In the genomic region with DNA sequence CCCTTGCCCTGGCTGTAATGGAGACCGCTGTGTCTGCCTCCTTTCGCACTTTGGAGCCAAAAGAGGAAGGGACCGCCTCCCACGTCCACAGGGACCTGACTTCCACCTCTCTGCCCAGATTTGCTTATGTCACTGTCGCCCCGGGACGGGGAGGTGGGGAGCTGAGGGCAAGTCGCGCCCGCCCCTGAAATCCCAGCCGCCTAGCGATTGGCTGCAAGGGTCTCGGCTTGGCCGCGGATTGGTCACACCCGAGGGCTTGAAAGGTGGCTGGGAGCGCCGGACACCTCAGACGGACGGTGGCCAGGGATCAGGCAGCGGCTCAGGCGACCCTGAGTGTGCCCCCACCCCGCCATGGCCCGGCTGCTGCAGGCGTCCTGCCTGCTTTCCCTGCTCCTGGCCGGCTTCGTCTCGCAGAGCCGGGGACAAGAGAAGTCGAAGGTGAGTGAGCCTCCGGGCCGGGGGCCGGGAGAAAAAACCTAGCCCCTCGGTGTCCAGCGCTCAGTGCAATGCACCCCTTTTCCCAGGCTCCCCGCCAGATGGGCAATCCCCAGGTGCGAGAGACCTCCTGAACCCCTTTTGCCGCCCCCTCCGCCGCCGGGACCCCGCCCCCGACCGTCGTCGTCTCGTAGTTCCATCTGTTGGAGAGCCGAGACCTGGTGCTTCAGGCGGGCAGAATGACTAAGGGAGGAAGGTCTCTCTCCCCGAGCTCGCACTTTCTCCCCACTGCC, we compare ENCODE assay signal across 8 cellular contexts. TPM values are rescaled to one million over a fixed set of nuclear protein-coding genes. Genes with fewer than 3 reads are reported as not detected.
DNase-seq lines count a peak whose midpoint lies in the region; ATAC-seq lines count a peak whose summit lies in the region.

A gene with protein sequence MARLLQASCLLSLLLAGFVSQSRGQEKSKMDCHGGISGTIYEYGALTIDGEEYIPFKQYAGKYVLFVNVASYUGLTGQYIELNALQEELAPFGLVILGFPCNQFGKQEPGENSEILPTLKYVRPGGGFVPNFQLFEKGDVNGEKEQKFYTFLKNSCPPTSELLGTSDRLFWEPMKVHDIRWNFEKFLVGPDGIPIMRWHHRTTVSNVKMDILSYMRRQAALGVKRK (plus strand): TSS at position 288 of the 728 bp plus-strand sequence. CDS start 64 bp downstream, at position 352.

- ATAC-seq in HG02642 (IDR thresholded peaks at IDR 0.05; ENCODE audit: poor library complexity, unreplicated experiment) = peak; percentile 83

- intact Hi-C loops in cardiac septum (cut with DNase I) = loop anchor here (5.0 kb wide), 1 partner anchor 363 kb away; no protein-coding TSS in a partner anchor

- DNase-seq in NCI-H1092 treated with DMSO at 0.1 percent for 48 hours (lab: John Stamatoyannopoulos, UW) (peak; percentile 21), NCI-H1092 (lab: John Stamatoyannopoulos, UW) (no peak), NCI-H510A (lab: John Stamatoyannopoulos, UW) (peak; percentile 55), amniotic epithelial cell (ENCODE audit: low read depth) (peak; percentile 15), cardiac septum (ENCODE audit: low spot score) (peak; percentile 97), occipital lobe (lab: John Stamatoyannopoulos, UW) (peak; percentile 60), A172 (ENCODE audit: low spot score) (no peak)

RNA-seq across cellular contexts. Expression of the gene that starts here (rescaled TPM):
- 461 TPM for total RNA-seq in cardiac septum
- total RNA-seq in occipital lobe = 12.3 TPM
- not detected in 2 replicates for total RNA-seq in A172 (2014; rRNA removed; shearing (Covaris generic))

Comparison
In these comparisons a context has a peak if more than half of its experiments do, and no peak if none do; other contexts are left out.
1. RNA of the gene that starts here (total RNA-seq): 461 TPM in cardiac septum (single experiment); 12.3 TPM in occipital lobe (single experiment) and not detected in A172; every median in the first group is over 10 times any median in the second.
2. DNase-seq: peak in NCI-H1092 treated with DMSO at 0.1 percent for 48 hours (single experiment), NCI-H510A (single experiment), amniotic epithelial cell (single experiment), cardiac septum (single experiment) and occipital lobe (single experiment); none in NCI-H1092 (single experiment) and A172 (single experiment).